ENCODE assay signal across 19 cellular contexts in genomic region chr17:9299695-9300094, GRCh38.
"Had no signal": no experiment of that assay in that cellular context is flagged by ENCODE, and none has a peak within 500 bp of the region (broad histone marks: within the 10 kb centered on the region; RNA-seq: fewer than 3 reads in every experiment).

No MANE protein-coding gene starts in this region.

- H3K9ac ChIP-seq: SK-N-SH had no signal

- DNase-seq: IMR-90, Karpas-422, KG1, MM.1S, NCI-H1092 treated with DMSO at 0.1 percent for 48 hours, NCI-H1436, NCI-H187, NCI-H2029, NCI-H2171, NCI-H226, NCI-H446, NCI-H510A, NCI-H524 treated with DMSO at 0.1 percent for 48 hours, NCI-H69, NCI-H774, SHP77, SK-N-SH, SW 1271 had no signal

- H3K4me2 ChIP-seq: SK-N-SH had no signal

- H3K27ac ChIP-seq: RWPE1 had no signal

- H3K9me3 ChIP-seq: SK-N-SH had no signal
